In the genomic region with DNA sequence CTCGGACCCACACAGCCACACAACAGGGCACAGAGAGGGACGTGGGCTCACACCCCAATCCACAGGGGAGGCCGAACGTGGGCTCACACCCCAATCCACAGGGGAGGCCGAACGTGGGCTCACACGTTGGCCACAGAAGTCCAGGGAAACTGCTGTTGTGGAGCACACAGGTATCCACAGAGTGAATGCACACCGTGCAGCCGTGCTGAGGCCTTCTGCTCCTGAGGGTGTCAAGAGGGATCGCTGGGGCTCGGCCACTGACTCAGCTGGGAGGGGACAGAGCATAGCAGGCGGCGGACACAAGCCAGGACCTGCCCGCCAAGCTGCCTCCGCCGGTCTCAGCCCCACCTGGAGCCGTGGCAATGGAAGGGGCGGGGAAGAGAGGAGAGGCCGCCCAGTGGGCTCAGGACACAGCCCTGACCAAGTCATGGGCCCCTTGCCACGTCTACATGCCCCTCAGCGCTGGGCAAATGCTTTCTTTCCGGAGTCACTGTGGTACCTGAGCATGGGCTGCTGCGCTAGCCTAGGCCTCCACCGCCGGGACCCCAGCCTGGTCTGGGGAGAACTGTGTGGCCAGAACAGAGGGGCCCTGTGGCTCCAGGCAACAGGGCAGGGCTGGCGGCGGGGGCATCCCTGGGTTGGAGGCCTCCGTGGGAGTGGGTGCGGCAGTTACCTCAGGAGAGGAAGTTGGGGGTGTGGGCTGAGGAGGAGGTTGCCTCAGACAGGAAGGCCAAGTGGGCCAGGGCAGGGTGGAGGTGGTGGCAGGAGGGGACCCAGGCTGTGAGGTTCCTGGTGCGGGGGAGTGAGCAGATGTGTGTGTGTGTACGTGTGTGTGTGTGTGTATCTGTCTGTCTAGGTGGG, we compare ENCODE assay signal across 9 cellular contexts. TPM values are rescaled to one million over a fixed set of nuclear protein-coding genes. Genes with fewer than 3 reads are reported as not detected.
A peak's percentile ranks its signal among the peaks of the same experiment; 100 is the strongest.
DNase-seq lines count a peak whose midpoint lies in the region; ATAC-seq and TF ChIP-seq lines count a peak whose summit lies in the region.
"Had no signal": no experiment of that assay in that cellular context is flagged by ENCODE, and none has a peak within 500 bp of the region (broad histone marks: within the 10 kb centered on the region; RNA-seq: fewer than 3 reads in every experiment).

No MANE protein-coding gene starts in this region.

- CTCF ChIA-PET in Caco-2 (lab: Charles Lee) = no interaction called here

- H3K27me3 ChIP-seq in Caco-2 (replicated peaks; ENCODE audit: control insufficient read depth, insufficient read depth, low read length) = no peaks in the 10 kb centered on the region

- H3K9me3 ChIP-seq in Caco-2 = no peaks in the 10 kb centered on the region

- H3K27me3 Mint-ChIP-seq in Caco-2 (ENCODE audit: insufficient read depth, unreplicated experiment) = no peaks in the 10 kb centered on the region

- DNase-seq in Caco-2 = peak in 1 of 2 experiments; percentile 52
- DNase-seq in SHP77 (lab: John Stamatoyannopoulos, UW) = peak; percentile 59 to 71
- peak; percentile 52 for DNase-seq in activated gamma-delta T cell (lab: John Stamatoyannopoulos, UW)
- DNase-seq in kidney tubule cell (ENCODE audit: low spot score) = peak; percentile 54
- peak; percentile 69 for DNase-seq in stimulated activated naive CD8-positive, alpha-beta T cell treated with anti-CD3 and anti-CD28 coated beads, Interleukin-15, Interleukin-2, amounts not matched to agents 100 U/mL and 50 U/mL, for 24 hours
- DNase-seq in T1000 (lab: John Stamatoyannopoulos, UW) = no peak

- peaks cover 33% of the 10 kb centered on the region for H3K4me1 Mint-ChIP-seq in Caco-2 (ENCODE audit: low read depth, unreplicated experiment)

- no TSS peak for BruUV-seq in Caco-2 (replicated peaks; lab: Mats Ljungman, UMichigan)

- H3K4me3 Mint-ChIP-seq in Caco-2 (ENCODE audit: unreplicated experiment) = peak overlapping the region; percentile 71

- H3K4me1 ChIP-seq in Caco-2 = peaks cover 26% of the 10 kb centered on the region

- no peak overlapping the region; the same call in 1 of the 2 replicates for H3K4me3 ChIP-seq in Caco-2 (ENCODE audit: low read depth, low read length)

- peaks cover 32% of the 10 kb centered on the region for H3K36me3 Mint-ChIP-seq in Caco-2 (ENCODE audit: insufficient read depth, unreplicated experiment)

- no peaks in the 10 kb centered on the region for H3K9me3 Mint-ChIP-seq in Caco-2 (ENCODE audit: unreplicated experiment)

- POLR2A ChIA-PET in Caco-2 (lab: Charles Lee) = interaction anchor here (1.2 kb wide), 1 partner anchor 9 kb away, joined by 3 read pairs; no protein-coding TSS in a partner anchor

- no peak for TF ChIP-seq CTCF in Caco-2 (IDR thresholded peaks at IDR 0.05; ENCODE audit: insufficient read depth in 1 of 2, low read depth in 1 of 2, low read length in 1 of 2, severe bottlenecking in 1 of 2, unreplicated experiment in 1 of 2)

- intact Hi-C loops in Caco-2 (cut with micrococcal nuclease; ENCODE audit: unreplicated experiment) = no loop called here

- H3K36me3 ChIP-seq in Caco-2 (ENCODE audit: control insufficient read depth, insufficient read depth, low read length) = no peaks in the 10 kb centered on the region

- ATAC-seq in HG03442 (IDR thresholded peaks at IDR 0.05; ENCODE audit: unreplicated experiment) (peak; percentile 34), GM18873 (IDR thresholded peaks at IDR 0.05; ENCODE audit: low FRiP score, unreplicated experiment) (no peak)
- peak; percentile 38 for ATAC-seq in stimulated activated naive CD8-positive, alpha-beta T cell treated with anti-CD3 and anti-CD28 coated beads, Interleukin-15, Interleukin-2, amounts not matched to agents 100 U/mL and 50 U/mL, for 24 hours

- peak overlapping the region; percentile 76 for H3K27ac Mint-ChIP-seq in Caco-2 (ENCODE audit: unreplicated experiment)

RNA-seq across cellular contexts. Expression of gene SYTL1, which starts 1.2 kb away (rescaled TPM):
- total RNA-seq in Caco-2 (2022) = 11.0 and 11.2 TPM in 2 replicates

RNA-seq across cellular contexts. Expression of gene TMEM222, which starts 21.0 kb away (rescaled TPM):
- 26.7 and 32.3 TPM in 2 replicates for total RNA-seq in Caco-2 (2022)

RNA-seq across cellular contexts. Expression of gene MAP3K6, which starts 23.8 kb away (rescaled TPM):
- total RNA-seq in Caco-2 (2022) = 8.8 and 11.7 TPM in 2 replicates

RNA-seq across cellular contexts. Expression of gene FCN3, which starts 31.6 kb away (rescaled TPM):
- not detected in 2 replicates for total RNA-seq in Caco-2 (2022)
- total RNA-seq: fibroblast of lung had no signal

RNA-seq across cellular contexts. Expression of gene CD164L2, which starts 40.1 kb away (rescaled TPM):
- total RNA-seq in Caco-2 (2022) = 0.21 TPM in 1 of 2 replicates, not detected in the other
- total RNA-seq: fibroblast of lung had no signal
